Comparison of ENCODE assay signal across 25 cellular contexts in the genomic region with DNA sequence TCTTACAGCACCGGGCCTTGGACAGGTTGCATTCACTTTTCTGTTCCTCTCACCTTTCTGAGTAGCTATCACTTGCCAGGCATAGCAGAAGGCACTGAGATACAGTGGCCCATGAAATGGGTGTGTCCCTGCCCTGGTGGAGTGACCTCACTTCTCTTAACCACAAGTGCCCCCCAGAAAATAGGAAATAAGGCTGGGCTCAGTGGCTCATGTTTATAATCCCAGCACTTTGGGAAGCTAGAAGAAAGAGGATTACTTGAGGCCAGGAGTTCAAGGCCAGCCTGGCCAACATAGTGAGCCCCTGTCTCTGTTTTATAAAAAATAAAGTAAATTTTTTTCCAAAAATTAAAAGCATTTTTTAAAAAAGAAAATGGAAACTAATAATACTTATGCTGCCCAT.
"Had no signal": no experiment of that assay in that cellular context is flagged by ENCODE, and none has a peak within 500 bp of the region (broad histone marks: within the 10 kb centered on the region; RNA-seq: fewer than 3 reads in every experiment).

No MANE protein-coding gene starts in this region.

- H3K9me3 Mint-ChIP-seq: activated B cell treated with CpG ODN at 0.5 μM for 24 hours; activated CD4-positive, alpha-beta memory T cell treated with anti-CD3 and anti-CD28 coated beads for 36 hours; activated CD4-positive, alpha-beta T cell treated with anti-CD3 and anti-CD28 coated beads, Interleukin-2, amount 10 ng/mL, durations not matched to agents 24 days and 14 days; activated naive CD4-positive, alpha-beta T cell treated with anti-CD3 and anti-CD28 coated beads for 36 hours; activated T-helper 17 cell treated with anti-CD3 and anti-CD28 coated beads, Interleukin-2, amount 50 U/mL, for 72 hours; brain had no signal

- H3K4me3 Mint-ChIP-seq: activated B cell treated with CpG ODN at 0.5 μM for 24 hours; activated CD4-positive, alpha-beta memory T cell treated with anti-CD3 and anti-CD28 coated beads for 36 hours; activated CD4-positive, alpha-beta T cell treated with anti-CD3 and anti-CD28 coated beads, Interleukin-2, amount 10 ng/mL, durations not matched to agents 24 days and 14 days; activated naive CD4-positive, alpha-beta T cell treated with anti-CD3 and anti-CD28 coated beads for 36 hours; activated naive CD8-positive, alpha-beta T cell; activated T-helper 17 cell treated with anti-CD3 and anti-CD28 coated beads, Interleukin-2, amount 50 U/mL, for 72 hours; brain; central memory CD8-positive, alpha-beta T cell; T-helper 17 cell had no signal

- DNase-seq: activated B cell treated with CpG ODN at 0.5 μM for 24 hours; activated CD4-positive, alpha-beta memory T cell treated with anti-CD3 and anti-CD28 coated beads for 36 hours; activated CD4-positive, alpha-beta T cell treated with anti-CD3 and anti-CD28 coated beads for 1 hour; activated CD4-positive, alpha-beta T cell treated with anti-CD3 and anti-CD28 coated beads, Interleukin-2, amount 10 ng/mL, durations not matched to agents 24 days and 14 days; activated gamma-delta T cell; activated naive CD4-positive, alpha-beta T cell treated with anti-CD3 and anti-CD28 coated beads for 36 hours; activated T-cell treated with anti-CD3 and anti-CD28 coated beads for 4 hours; activated T-cell treated with anti-CD3 and anti-CD28 coated beads, Interleukin-2, amount 50 U/mL, for 48 hours; amygdala; KG1; NCI-H1092; NCI-H1417; NCI-H1930; NCI-H345; NCI-H510A; NCI-H69; NK-92 treated with Interleukin-12 subunit alpha and Interleukin-12 subunit beta, amount 100 ng/mL, for 24 hours; PC-3; SHP77 treated with DMSO at 0.1 percent for 48 hours; T-helper 17 cell; T-helper 9 cell had no signal

- H3K36me3 Mint-ChIP-seq: activated CD4-positive, alpha-beta memory T cell treated with anti-CD3 and anti-CD28 coated beads for 36 hours; activated naive CD8-positive, alpha-beta T cell; brain had no signal

- H3K27me3 Mint-ChIP-seq: central memory CD8-positive, alpha-beta T cell had no signal

- H3K4me1 Mint-ChIP-seq: activated B cell treated with CpG ODN at 0.5 μM for 24 hours; activated CD4-positive, alpha-beta T cell treated with anti-CD3 and anti-CD28 coated beads, Interleukin-2, amount 10 ng/mL, durations not matched to agents 24 days and 14 days; activated T-helper 17 cell treated with anti-CD3 and anti-CD28 coated beads, Interleukin-2, amount 50 U/mL, for 72 hours; brain; central memory CD8-positive, alpha-beta T cell; T-helper 17 cell had no signal

- ATAC-seq: activated T-helper 17 cell treated with anti-CD3 and anti-CD28 coated beads, Interleukin-2, amount 50 U/mL, for 72 hours; PC-3; T-helper 17 cell had no signal

- H3K27ac Mint-ChIP-seq: activated B cell treated with CpG ODN at 0.5 μM for 24 hours; activated CD4-positive, alpha-beta memory T cell treated with anti-CD3 and anti-CD28 coated beads for 36 hours; activated CD4-positive, alpha-beta T cell treated with anti-CD3 and anti-CD28 coated beads, Interleukin-2, amount 10 ng/mL, durations not matched to agents 24 days and 14 days; activated naive CD4-positive, alpha-beta T cell treated with anti-CD3 and anti-CD28 coated beads for 36 hours; activated naive CD8-positive, alpha-beta T cell; activated T-helper 17 cell treated with anti-CD3 and anti-CD28 coated beads, Interleukin-2, amount 50 U/mL, for 72 hours; brain; T-helper 17 cell had no signal
